In genomic region chrX:150845091-150845490, GRCh38 we compare ENCODE assay signal across 1 cellular context.
TF ChIP-seq lines count a peak whose summit lies in the region.

No MANE protein-coding gene starts in this region.

TF ChIP-seq in HepG2, 621 proteins besides CTCF, POLR2A, EP300 and RAD21:
- TF ChIP-seq GLMP (CRISPR knock-in tag; IDR thresholded peaks at IDR 0.05; ENCODE audit: borderline replicate concordance) (no peak), CEBPB (IDR thresholded peaks at IDR 0.05; ENCODE audit: borderline replicate concordance, low read depth, low read length) (peak; percentile 28; the same call in 1 of the 2 replicates)
